1 cellular context compared by ENCODE assay signal in the genomic region with DNA sequence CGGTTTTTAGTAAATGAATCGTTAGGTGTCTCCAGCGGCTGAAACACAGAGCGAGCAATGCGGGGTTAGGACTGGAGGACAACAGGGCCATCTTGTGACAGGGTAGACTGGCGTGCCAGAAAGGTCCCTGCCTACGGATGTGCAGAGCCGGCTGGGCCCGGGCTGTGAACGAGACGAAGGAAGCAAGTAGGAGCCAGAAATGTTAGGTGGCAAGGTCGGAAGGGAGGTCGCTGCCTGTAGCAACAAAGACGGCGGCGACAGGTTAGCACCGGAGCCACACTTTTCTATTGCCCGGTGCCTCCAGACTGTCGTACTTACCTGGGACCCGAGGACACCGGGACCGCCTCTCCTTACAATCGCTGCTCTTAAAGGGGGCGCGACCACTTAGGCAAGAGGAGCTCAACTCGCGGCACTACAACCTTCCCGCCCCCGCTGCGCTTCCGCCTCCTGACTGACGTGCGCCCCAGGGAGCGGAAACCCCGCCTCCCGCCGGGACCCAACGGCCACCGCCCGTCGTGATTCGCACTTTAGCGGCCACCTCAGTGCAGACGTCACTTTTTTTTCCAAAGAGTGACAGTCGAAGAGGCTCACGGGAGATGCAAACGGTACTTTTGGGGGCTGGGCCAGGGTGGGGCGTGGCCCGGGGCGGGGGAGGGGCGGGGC.
TF ChIP-seq lines count a peak whose summit lies in the region.

TSS of gene INIP (minus strand) at position 449 of the 663 bp plus-strand sequence. CDS start 1,632 bp downstream, outside the sequence.

TF ChIP-seq in K562, 482 proteins besides CTCF, POLR2A, EP300 and RAD21 (continued from another document and continues in another):
- no peak for TF ChIP-seq RBM15 (IDR thresholded peaks at IDR 0.05; ENCODE audit: insufficient read depth, low read length)
- TF ChIP-seq, protein P1, sequence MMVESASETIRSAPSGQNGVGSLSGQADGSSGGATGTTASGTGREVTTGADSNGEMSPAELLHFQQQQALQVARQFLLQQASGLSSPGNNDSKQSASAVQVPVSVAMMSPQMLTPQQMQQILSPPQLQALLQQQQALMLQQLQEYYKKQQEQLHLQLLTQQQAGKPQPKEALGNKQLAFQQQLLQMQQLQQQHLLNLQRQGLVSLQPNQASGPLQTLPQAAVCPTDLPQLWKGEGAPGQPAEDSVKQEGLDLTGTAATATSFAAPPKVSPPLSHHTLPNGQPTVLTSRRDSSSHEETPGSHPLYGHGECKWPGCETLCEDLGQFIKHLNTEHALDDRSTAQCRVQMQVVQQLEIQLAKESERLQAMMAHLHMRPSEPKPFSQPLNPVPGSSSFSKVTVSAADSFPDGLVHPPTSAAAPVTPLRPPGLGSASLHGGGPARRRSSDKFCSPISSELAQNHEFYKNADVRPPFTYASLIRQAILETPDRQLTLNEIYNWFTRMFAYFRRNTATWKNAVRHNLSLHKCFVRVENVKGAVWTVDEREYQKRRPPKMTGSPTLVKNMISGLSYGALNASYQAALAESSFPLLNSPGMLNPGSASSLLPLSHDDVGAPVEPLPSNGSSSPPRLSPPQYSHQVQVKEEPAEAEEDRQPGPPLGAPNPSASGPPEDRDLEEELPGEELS (CRISPR knock-in tag; IDR thresholded peaks at IDR 0.05; ENCODE audit: borderline replicate concordance): no peak
- TF ChIP-seq DPF2 (IDR thresholded peaks at IDR 0.05): no peak
- TF ChIP-seq BRF1 (IDR thresholded peaks at IDR 0.05; ENCODE audit: borderline replicate concordance, extremely low read depth, insufficient read length): no peak
- TF ChIP-seq POLR2H (tag; IDR thresholded peaks at IDR 0.05; ENCODE audit: low read depth): peak; percentile 45; the same call in 1 of the 2 replicates
- TF ChIP-seq ZNF57 (CRISPR knock-in tag; IDR thresholded peaks at IDR 0.05): no peak
- peak; percentile 80 for TF ChIP-seq ESRRA (IDR thresholded peaks at IDR 0.05; ENCODE audit: borderline replicate concordance, low read depth)
- no peak for TF ChIP-seq CBFA2T2 (conservative IDR thresholded peaks at IDR 0.05)
- peak; percentile 90 for TF ChIP-seq HDAC2 (IDR thresholded peaks at IDR 0.05)
- TF ChIP-seq MCM3 (IDR thresholded peaks at IDR 0.05): no peak
- TF ChIP-seq KDM4B (IDR thresholded peaks at IDR 0.05; ENCODE audit: borderline replicate concordance in 2 of 2, low read depth in 1 of 2): peak in 1 of 2 experiments; percentile 83; a peak in 2 of 4 replicates
- peak; percentile 87 for TF ChIP-seq CREB1 (IDR thresholded peaks at IDR 0.05)
- TF ChIP-seq CREB1 (CRISPR knock-in tag; IDR thresholded peaks at IDR 0.05): peak; percentile 83
- peak in 1 of 2 experiments; percentile 94; a peak in 2 of 4 replicates for TF ChIP-seq HDAC1 (IDR thresholded peaks at IDR 0.05)
- 0 out of 2 replicates have a peak, but pooled peaks have one; percentile 23 for TF ChIP-seq ZEB2 (IDR thresholded peaks at IDR 0.05)
- peak in 1 of 2 experiments; percentile 58; a peak in 2 of 4 replicates for TF ChIP-seq SIN3A (IDR thresholded peaks at IDR 0.05; ENCODE audit: borderline replicate concordance in 2 of 2, control insufficient read depth in 1 of 2, low read depth in 2 of 2, low read length in 2 of 2)
- no peak for TF ChIP-seq ZNF277 (CRISPR knock-in tag; IDR thresholded peaks at IDR 0.05; ENCODE audit: borderline replicate concordance)
- peak; percentile 83 for TF ChIP-seq RBBP5 (IDR thresholded peaks at IDR 0.05; ENCODE audit: borderline replicate concordance, insufficient read depth, low read length, poor library complexity, severe bottlenecking)
- TF ChIP-seq ZNF347 (CRISPR knock-in tag; IDR thresholded peaks at IDR 0.05; ENCODE audit: low read depth): no peak
- peak; percentile 80 for TF ChIP-seq KDM5B (IDR thresholded peaks at IDR 0.05; ENCODE audit: insufficient replicate concordance, low read depth, low read length)
- TF ChIP-seq, protein P2, sequence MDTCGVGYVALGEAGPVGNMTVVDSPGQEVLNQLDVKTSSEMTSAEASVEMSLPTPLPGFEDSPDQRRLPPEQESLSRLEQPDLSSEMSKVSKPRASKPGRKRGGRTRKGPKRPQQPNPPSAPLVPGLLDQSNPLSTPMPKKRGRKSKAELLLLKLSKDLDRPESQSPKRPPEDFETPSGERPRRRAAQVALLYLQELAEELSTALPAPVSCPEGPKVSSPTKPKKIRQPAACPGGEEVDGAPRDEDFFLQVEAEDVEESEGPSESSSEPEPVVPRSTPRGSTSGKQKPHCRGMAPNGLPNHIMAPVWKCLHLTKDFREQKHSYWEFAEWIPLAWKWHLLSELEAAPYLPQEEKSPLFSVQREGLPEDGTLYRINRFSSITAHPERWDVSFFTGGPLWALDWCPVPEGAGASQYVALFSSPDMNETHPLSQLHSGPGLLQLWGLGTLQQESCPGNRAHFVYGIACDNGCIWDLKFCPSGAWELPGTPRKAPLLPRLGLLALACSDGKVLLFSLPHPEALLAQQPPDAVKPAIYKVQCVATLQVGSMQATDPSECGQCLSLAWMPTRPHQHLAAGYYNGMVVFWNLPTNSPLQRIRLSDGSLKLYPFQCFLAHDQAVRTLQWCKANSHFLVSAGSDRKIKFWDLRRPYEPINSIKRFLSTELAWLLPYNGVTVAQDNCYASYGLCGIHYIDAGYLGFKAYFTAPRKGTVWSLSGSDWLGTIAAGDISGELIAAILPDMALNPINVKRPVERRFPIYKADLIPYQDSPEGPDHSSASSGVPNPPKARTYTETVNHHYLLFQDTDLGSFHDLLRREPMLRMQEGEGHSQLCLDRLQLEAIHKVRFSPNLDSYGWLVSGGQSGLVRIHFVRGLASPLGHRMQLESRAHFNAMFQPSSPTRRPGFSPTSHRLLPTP (IDR thresholded peaks at IDR 0.05; ENCODE audit: borderline replicate concordance, extremely low read depth, insufficient read length): no peak
- TF ChIP-seq SAP30 (IDR thresholded peaks at IDR 0.05; ENCODE audit: borderline replicate concordance, insufficient read depth, low read depth, low read length, poor library complexity, severe bottlenecking): peak; percentile 95
- TF ChIP-seq EP400 (IDR thresholded peaks at IDR 0.05): peak; percentile 82
- TF ChIP-seq TCFL5 (CRISPR knock-in tag; conservative IDR thresholded peaks at IDR 0.05): no peak
- TF ChIP-seq XRCC5 (IDR thresholded peaks at IDR 0.05; ENCODE audit: low read depth, low read length): no peak
- TF ChIP-seq, protein P3, sequence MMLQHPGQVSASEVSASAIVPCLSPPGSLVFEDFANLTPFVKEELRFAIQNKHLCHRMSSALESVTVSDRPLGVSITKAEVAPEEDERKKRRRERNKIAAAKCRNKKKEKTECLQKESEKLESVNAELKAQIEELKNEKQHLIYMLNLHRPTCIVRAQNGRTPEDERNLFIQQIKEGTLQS (IDR thresholded peaks at IDR 0.05): no peak
- TF ChIP-seq, protein P3 (CRISPR knock-in tag; conservative IDR thresholded peaks at IDR 0.05): no peak
- TF ChIP-seq PHB (CRISPR knock-in tag; IDR thresholded peaks at IDR 0.05): 0 out of 2 replicates have a peak, but pooled peaks have one; percentile 21
- no peak for TF ChIP-seq ZNF354B (CRISPR knock-in tag; IDR thresholded peaks at IDR 0.05)
- no peak for TF ChIP-seq THRB (CRISPR knock-in tag; conservative IDR thresholded peaks at IDR 0.05)
- TF ChIP-seq ZBTB1 (CRISPR knock-in tag; IDR thresholded peaks at IDR 0.05; ENCODE audit: borderline replicate concordance, low read depth): no peak
- TF ChIP-seq MAFF (IDR thresholded peaks at IDR 0.05; ENCODE audit: low read length): no peak
- TF ChIP-seq ZNF639 (CRISPR knock-in tag; conservative IDR thresholded peaks at IDR 0.05 in 1 of 2, IDR thresholded peaks at IDR 0.05 in 1 of 2): 0 out of 4 replicates have a peak, but pooled peaks of 1 of the 2 experiments have one; percentile 28
- peak; percentile 53 for TF ChIP-seq TFAP4 (CRISPR knock-in tag; IDR thresholded peaks at IDR 0.05; ENCODE audit: borderline replicate concordance)
- TF ChIP-seq NCOA1 (IDR thresholded peaks at IDR 0.05; ENCODE audit: low read depth): peak; percentile 56; the same call in 1 of the 2 replicates
- no peak for TF ChIP-seq ZNF586 (CRISPR knock-in tag; conservative IDR thresholded peaks at IDR 0.05)
- TF ChIP-seq ELK3 (CRISPR knock-in tag; IDR thresholded peaks at IDR 0.05): no peak
- no peak; the same call in 1 of the 2 replicates for TF ChIP-seq TGIF2 (CRISPR knock-in tag; IDR thresholded peaks at IDR 0.05)
- no peak for TF ChIP-seq ZNF197 (CRISPR knock-in tag; IDR thresholded peaks at IDR 0.05; ENCODE audit: low read depth)
- TF ChIP-seq, protein P4, sequence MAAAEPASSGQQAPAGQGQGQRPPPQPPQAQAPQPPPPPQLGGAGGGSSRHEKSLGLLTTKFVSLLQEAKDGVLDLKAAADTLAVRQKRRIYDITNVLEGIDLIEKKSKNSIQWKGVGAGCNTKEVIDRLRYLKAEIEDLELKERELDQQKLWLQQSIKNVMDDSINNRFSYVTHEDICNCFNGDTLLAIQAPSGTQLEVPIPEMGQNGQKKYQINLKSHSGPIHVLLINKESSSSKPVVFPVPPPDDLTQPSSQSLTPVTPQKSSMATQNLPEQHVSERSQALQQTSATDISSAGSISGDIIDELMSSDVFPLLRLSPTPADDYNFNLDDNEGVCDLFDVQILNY (CRISPR knock-in tag; IDR thresholded peaks at IDR 0.05): 0 out of 2 replicates have a peak, but pooled peaks have one; percentile 45
- TF ChIP-seq ZNF253 (CRISPR knock-in tag; conservative IDR thresholded peaks at IDR 0.05): no peak
- no peak for TF ChIP-seq TBL1XR1 (IDR thresholded peaks at IDR 0.05; ENCODE audit: low read length in 2 of 2)
- TF ChIP-seq ZNF316 (IDR thresholded peaks at IDR 0.05): peak; percentile 31; the same call in 1 of the 2 replicates
- TF ChIP-seq, protein P5, sequence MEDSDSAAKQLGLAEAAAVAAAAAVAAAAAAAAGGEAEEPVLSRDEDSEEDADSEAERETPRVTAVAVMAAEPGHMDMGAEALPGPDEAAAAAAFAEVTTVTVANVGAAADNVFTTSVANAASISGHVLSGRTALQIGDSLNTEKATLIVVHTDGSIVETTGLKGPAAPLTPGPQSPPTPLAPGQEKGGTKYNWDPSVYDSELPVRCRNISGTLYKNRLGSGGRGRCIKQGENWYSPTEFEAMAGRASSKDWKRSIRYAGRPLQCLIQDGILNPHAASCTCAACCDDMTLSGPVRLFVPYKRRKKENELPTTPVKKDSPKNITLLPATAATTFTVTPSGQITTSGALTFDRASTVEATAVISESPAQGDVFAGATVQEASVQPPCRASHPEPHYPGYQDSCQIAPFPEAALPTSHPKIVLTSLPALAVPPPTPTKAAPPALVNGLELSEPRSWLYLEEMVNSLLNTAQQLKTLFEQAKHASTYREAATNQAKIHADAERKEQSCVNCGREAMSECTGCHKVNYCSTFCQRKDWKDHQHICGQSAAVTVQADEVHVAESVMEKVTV (CRISPR knock-in tag; IDR thresholded peaks at IDR 0.05): no peak
- no peak for TF ChIP-seq ZNF140 (CRISPR knock-in tag; IDR thresholded peaks at IDR 0.05)
